Comparison of ENCODE assay signal across 1 cellular context in the genomic region with DNA sequence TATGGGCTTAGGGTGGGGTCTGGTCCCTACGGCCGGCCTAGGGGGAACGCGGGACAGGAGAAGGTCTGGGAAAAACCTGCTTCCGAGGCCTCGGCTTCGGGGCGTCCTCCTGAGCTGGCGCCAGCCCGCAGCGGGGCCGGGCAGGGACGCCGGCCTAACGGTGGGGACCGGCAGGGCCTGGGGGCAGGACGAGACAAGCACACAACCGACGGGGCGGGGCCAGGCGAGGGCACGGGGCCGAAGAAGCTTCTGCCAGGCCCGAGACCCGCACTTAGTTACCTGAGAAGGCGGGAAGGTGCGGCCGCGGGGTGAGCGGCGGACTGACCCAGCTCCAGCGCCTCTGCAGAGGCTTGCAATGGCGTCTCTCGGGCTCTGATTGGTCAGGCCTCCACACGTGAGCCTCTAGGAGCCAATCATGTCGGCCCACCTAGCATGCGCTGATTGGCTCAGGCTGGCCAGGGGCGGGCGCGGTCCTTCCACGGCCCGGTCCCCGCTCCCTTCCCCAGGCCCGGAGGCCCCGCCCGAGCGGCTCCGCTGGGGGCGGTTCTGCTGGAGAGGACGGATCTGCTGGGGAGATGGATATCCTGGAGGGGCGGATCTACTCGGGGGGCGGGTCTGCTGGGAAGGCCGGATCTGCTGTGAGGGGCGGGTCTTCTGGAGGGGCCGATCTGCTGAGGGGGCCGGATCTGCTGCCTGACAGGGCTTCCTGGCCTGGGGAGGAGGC.
A peak's percentile ranks its signal among the peaks of the same experiment; 100 is the strongest.
TF ChIP-seq lines count a peak whose summit lies in the region.

No MANE protein-coding gene starts in this region.

TF ChIP-seq in HepG2, 621 proteins besides CTCF, POLR2A, EP300 and RAD21 (continued from another document and continues in another):
- 0 out of 2 replicates have a peak, but pooled peaks have one; percentile 1 for TF ChIP-seq POGZ (CRISPR knock-in tag; IDR thresholded peaks at IDR 0.05)
- no peak for TF ChIP-seq RBAK (CRISPR knock-in tag; IDR thresholded peaks at IDR 0.05)
- peak; percentile 43; the same call in 1 of the 2 replicates for TF ChIP-seq RXRA (CRISPR knock-in tag; IDR thresholded peaks at IDR 0.05)
- no peak for TF ChIP-seq NCOA2 (CRISPR knock-in tag; IDR thresholded peaks at IDR 0.05)
- TF ChIP-seq, protein P1, sequence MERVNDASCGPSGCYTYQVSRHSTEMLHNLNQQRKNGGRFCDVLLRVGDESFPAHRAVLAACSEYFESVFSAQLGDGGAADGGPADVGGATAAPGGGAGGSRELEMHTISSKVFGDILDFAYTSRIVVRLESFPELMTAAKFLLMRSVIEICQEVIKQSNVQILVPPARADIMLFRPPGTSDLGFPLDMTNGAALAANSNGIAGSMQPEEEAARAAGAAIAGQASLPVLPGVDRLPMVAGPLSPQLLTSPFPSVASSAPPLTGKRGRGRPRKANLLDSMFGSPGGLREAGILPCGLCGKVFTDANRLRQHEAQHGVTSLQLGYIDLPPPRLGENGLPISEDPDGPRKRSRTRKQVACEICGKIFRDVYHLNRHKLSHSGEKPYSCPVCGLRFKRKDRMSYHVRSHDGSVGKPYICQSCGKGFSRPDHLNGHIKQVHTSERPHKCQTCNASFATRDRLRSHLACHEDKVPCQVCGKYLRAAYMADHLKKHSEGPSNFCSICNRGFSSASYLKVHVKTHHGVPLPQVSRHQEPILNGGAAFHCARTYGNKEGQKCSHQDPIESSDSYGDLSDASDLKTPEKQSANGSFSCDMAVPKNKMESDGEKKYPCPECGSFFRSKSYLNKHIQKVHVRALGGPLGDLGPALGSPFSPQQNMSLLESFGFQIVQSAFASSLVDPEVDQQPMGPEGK (CRISPR knock-in tag; IDR thresholded peaks at IDR 0.05), result no peak
- no peak for TF ChIP-seq ZZZ3 (CRISPR knock-in tag; IDR thresholded peaks at IDR 0.05; ENCODE audit: borderline replicate concordance)
- no peak for TF ChIP-seq PLRG1 (conservative IDR thresholded peaks at IDR 0.05)
- no peak for TF ChIP-seq ZNF569 (CRISPR knock-in tag; IDR thresholded peaks at IDR 0.05; ENCODE audit: borderline replicate concordance)
- TF ChIP-seq SIX1 (CRISPR knock-in tag; IDR thresholded peaks at IDR 0.05; ENCODE audit: borderline replicate concordance), result no peak
- TF ChIP-seq SOX5 (CRISPR knock-in tag; IDR thresholded peaks at IDR 0.05; ENCODE audit: borderline replicate concordance), result no peak
- no peak for TF ChIP-seq SP5 (CRISPR knock-in tag; IDR thresholded peaks at IDR 0.05; ENCODE audit: borderline replicate concordance, low read depth)
- TF ChIP-seq ZNF431 (CRISPR knock-in tag; IDR thresholded peaks at IDR 0.05; ENCODE audit: borderline replicate concordance, low read depth), result no peak
- no peak for TF ChIP-seq ZBTB8A (CRISPR knock-in tag; IDR thresholded peaks at IDR 0.05; ENCODE audit: borderline replicate concordance, low read depth)
- TF ChIP-seq, protein P2, sequence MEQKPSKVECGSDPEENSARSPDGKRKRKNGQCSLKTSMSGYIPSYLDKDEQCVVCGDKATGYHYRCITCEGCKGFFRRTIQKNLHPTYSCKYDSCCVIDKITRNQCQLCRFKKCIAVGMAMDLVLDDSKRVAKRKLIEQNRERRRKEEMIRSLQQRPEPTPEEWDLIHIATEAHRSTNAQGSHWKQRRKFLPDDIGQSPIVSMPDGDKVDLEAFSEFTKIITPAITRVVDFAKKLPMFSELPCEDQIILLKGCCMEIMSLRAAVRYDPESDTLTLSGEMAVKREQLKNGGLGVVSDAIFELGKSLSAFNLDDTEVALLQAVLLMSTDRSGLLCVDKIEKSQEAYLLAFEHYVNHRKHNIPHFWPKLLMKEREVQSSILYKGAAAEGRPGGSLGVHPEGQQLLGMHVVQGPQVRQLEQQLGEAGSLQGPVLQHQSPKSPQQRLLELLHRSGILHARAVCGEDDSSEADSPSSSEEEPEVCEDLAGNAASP (CRISPR knock-in tag; IDR thresholded peaks at IDR 0.05; ENCODE audit: borderline replicate concordance), result no peak
- TF ChIP-seq TCF7 (IDR thresholded peaks at IDR 0.05; ENCODE audit: low read depth), result no peak
- TF ChIP-seq RBFOX2 (IDR thresholded peaks at IDR 0.05; ENCODE audit: low read depth, low read length), result peak; percentile 98
- TF ChIP-seq ZNF564 (CRISPR knock-in tag; IDR thresholded peaks at IDR 0.05), result no peak
- TF ChIP-seq, protein P3, sequence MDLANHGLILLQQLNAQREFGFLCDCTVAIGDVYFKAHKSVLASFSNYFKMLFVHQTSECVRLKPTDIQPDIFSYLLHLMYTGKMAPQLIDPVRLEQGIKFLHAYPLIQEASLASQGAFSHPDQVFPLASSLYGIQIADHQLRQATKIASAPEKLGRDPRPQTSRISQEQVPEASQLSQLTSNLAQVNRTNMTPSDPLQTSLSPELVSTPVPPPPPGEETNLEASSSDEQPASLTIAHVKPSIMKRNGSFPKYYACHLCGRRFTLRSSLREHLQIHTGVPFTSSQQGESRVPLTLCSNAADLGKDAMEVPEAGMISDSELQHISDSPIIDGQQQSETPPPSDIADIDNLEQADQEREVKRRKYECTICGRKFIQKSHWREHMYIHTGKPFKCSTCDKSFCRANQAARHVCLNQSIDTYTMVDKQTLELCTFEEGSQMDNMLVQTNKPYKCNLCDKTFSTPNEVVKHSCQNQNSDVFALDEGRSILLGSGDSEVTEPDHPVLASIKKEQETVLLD (CRISPR knock-in tag; IDR thresholded peaks at IDR 0.05; ENCODE audit: low read depth), result peak; percentile 70
- TF ChIP-seq SNRNP70 (IDR thresholded peaks at IDR 0.05; ENCODE audit: low read depth, low read length), result no peak
- no peak for TF ChIP-seq TRIM24 (CRISPR knock-in tag; IDR thresholded peaks at IDR 0.05)
- TF ChIP-seq HNRNPH1 (optimal IDR thresholded peaks at IDR 0.05; ENCODE audit: low read depth, low read length), result no peak
- TF ChIP-seq HNRNPUL1 (IDR thresholded peaks at IDR 0.05; ENCODE audit: low read depth, low read length), result no peak
- TF ChIP-seq TOPORS (CRISPR knock-in tag; IDR thresholded peaks at IDR 0.05), result no peak
- TF ChIP-seq, protein P4, sequence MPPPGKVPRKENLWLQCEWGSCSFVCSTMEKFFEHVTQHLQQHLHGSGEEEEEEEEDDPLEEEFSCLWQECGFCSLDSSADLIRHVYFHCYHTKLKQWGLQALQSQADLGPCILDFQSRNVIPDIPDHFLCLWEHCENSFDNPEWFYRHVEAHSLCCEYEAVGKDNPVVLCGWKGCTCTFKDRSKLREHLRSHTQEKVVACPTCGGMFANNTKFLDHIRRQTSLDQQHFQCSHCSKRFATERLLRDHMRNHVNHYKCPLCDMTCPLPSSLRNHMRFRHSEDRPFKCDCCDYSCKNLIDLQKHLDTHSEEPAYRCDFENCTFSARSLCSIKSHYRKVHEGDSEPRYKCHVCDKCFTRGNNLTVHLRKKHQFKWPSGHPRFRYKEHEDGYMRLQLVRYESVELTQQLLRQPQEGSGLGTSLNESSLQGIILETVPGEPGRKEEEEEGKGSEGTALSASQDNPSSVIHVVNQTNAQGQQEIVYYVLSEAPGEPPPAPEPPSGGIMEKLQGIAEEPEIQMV (CRISPR knock-in tag; IDR thresholded peaks at IDR 0.05; ENCODE audit: low read depth), result peak; percentile 57; the same call in 1 of the 2 replicates
- no peak for TF ChIP-seq ZNF713 (CRISPR knock-in tag; IDR thresholded peaks at IDR 0.05)
- 0 out of 2 replicates have a peak, but pooled peaks have one; percentile 60 for TF ChIP-seq ZNF333 (CRISPR knock-in tag; IDR thresholded peaks at IDR 0.05; ENCODE audit: borderline replicate concordance)
- no peak for TF ChIP-seq ZNF20 (CRISPR knock-in tag; IDR thresholded peaks at IDR 0.05)
- TF ChIP-seq ZNF235 (CRISPR knock-in tag; IDR thresholded peaks at IDR 0.05; ENCODE audit: borderline replicate concordance), result no peak
- TF ChIP-seq MEIS2 (CRISPR knock-in tag; IDR thresholded peaks at IDR 0.05), result no peak
- TF ChIP-seq, protein P5, sequence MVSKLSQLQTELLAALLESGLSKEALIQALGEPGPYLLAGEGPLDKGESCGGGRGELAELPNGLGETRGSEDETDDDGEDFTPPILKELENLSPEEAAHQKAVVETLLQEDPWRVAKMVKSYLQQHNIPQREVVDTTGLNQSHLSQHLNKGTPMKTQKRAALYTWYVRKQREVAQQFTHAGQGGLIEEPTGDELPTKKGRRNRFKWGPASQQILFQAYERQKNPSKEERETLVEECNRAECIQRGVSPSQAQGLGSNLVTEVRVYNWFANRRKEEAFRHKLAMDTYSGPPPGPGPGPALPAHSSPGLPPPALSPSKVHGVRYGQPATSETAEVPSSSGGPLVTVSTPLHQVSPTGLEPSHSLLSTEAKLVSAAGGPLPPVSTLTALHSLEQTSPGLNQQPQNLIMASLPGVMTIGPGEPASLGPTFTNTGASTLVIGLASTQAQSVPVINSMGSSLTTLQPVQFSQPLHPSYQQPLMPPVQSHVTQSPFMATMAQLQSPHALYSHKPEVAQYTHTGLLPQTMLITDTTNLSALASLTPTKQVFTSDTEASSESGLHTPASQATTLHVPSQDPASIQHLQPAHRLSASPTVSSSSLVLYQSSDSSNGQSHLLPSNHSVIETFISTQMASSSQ (IDR thresholded peaks at IDR 0.05; ENCODE audit: low read depth), result no peak
- TF ChIP-seq, protein P5 (CRISPR knock-in tag; IDR thresholded peaks at IDR 0.05; ENCODE audit: borderline replicate concordance), result no peak
- no peak for TF ChIP-seq TBX2 (CRISPR knock-in tag; IDR thresholded peaks at IDR 0.05; ENCODE audit: borderline replicate concordance)
- TF ChIP-seq, protein P6, sequence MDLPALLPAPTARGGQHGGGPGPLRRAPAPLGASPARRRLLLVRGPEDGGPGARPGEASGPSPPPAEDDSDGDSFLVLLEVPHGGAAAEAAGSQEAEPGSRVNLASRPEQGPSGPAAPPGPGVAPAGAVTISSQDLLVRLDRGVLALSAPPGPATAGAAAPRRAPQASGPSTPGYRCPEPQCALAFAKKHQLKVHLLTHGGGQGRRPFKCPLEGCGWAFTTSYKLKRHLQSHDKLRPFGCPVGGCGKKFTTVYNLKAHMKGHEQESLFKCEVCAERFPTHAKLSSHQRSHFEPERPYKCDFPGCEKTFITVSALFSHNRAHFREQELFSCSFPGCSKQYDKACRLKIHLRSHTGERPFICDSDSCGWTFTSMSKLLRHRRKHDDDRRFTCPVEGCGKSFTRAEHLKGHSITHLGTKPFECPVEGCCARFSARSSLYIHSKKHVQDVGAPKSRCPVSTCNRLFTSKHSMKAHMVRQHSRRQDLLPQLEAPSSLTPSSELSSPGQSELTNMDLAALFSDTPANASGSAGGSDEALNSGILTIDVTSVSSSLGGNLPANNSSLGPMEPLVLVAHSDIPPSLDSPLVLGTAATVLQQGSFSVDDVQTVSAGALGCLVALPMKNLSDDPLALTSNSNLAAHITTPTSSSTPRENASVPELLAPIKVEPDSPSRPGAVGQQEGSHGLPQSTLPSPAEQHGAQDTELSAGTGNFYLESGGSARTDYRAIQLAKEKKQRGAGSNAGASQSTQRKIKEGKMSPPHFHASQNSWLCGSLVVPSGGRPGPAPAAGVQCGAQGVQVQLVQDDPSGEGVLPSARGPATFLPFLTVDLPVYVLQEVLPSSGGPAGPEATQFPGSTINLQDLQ (CRISPR knock-in tag; IDR thresholded peaks at IDR 0.05), result 0 out of 2 replicates have a peak, but pooled peaks have one; percentile 39
- TF ChIP-seq MEF2D (CRISPR knock-in tag; IDR thresholded peaks at IDR 0.05), result no peak
- peak; percentile 84 for TF ChIP-seq SP2 (CRISPR knock-in tag; IDR thresholded peaks at IDR 0.05)
- TF ChIP-seq ZKSCAN5 (CRISPR knock-in tag; IDR thresholded peaks at IDR 0.05), result no peak
- TF ChIP-seq BHLHE40 (IDR thresholded peaks at IDR 0.05; ENCODE audit: low read length), result peak; percentile 87
- TF ChIP-seq ZNF7 (CRISPR knock-in tag; IDR thresholded peaks at IDR 0.05), result no peak
- no peak for TF ChIP-seq MAFF (IDR thresholded peaks at IDR 0.05; ENCODE audit: low read depth, low read length)
- TF ChIP-seq FOXC1 (CRISPR knock-in tag; IDR thresholded peaks at IDR 0.05; ENCODE audit: borderline replicate concordance), result no peak
- peak; percentile 68; the same call in 1 of the 2 replicates for TF ChIP-seq ZNF761 (CRISPR knock-in tag; conservative IDR thresholded peaks at IDR 0.05)
- TF ChIP-seq ZNF136 (CRISPR knock-in tag; IDR thresholded peaks at IDR 0.05; ENCODE audit: low read depth), result no peak
- TF ChIP-seq ZNF883 (CRISPR knock-in tag; IDR thresholded peaks at IDR 0.05; ENCODE audit: not compliant biosample characterization), result no peak
- TF ChIP-seq RXRB (CRISPR knock-in tag; IDR thresholded peaks at IDR 0.05; ENCODE audit: borderline replicate concordance), result no peak; the same call in 1 of the 2 replicates
- TF ChIP-seq ZBTB38 (CRISPR knock-in tag; IDR thresholded peaks at IDR 0.05), result peak; percentile 40; the same call in 1 of the 2 replicates
- no peak for TF ChIP-seq SMARCE1 (IDR thresholded peaks at IDR 0.05; ENCODE audit: borderline replicate concordance)
- no peak for TF ChIP-seq ZNF850 (CRISPR knock-in tag; conservative IDR thresholded peaks at IDR 0.05)
- no peak for TF ChIP-seq SMARCC2 (IDR thresholded peaks at IDR 0.05)
- TF ChIP-seq FOXO1 (CRISPR knock-in tag; IDR thresholded peaks at IDR 0.05), result peak; percentile 32
- 0 out of 2 replicates have a peak, but pooled peaks have one; percentile 14 for TF ChIP-seq ZNF329 (CRISPR knock-in tag; IDR thresholded peaks at IDR 0.05; ENCODE audit: low read depth)
- TF ChIP-seq, protein P7, sequence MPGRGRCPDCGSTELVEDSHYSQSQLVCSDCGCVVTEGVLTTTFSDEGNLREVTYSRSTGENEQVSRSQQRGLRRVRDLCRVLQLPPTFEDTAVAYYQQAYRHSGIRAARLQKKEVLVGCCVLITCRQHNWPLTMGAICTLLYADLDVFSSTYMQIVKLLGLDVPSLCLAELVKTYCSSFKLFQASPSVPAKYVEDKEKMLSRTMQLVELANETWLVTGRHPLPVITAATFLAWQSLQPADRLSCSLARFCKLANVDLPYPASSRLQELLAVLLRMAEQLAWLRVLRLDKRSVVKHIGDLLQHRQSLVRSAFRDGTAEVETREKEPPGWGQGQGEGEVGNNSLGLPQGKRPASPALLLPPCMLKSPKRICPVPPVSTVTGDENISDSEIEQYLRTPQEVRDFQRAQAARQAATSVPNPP (CRISPR knock-in tag; IDR thresholded peaks at IDR 0.05), result no peak
- TF ChIP-seq, protein P8, sequence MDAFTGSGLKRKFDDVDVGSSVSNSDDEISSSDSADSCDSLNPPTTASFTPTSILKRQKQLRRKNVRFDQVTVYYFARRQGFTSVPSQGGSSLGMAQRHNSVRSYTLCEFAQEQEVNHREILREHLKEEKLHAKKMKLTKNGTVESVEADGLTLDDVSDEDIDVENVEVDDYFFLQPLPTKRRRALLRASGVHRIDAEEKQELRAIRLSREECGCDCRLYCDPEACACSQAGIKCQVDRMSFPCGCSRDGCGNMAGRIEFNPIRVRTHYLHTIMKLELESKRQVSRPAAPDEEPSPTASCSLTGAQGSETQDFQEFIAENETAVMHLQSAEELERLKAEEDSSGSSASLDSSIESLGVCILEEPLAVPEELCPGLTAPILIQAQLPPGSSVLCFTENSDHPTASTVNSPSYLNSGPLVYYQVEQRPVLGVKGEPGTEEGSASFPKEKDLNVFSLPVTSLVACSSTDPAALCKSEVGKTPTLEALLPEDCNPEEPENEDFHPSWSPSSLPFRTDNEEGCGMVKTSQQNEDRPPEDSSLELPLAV (CRISPR knock-in tag; conservative IDR thresholded peaks at IDR 0.05; ENCODE audit: low read depth), result no peak
